8 cellular contexts compared by ENCODE assay signal in the genomic region with DNA sequence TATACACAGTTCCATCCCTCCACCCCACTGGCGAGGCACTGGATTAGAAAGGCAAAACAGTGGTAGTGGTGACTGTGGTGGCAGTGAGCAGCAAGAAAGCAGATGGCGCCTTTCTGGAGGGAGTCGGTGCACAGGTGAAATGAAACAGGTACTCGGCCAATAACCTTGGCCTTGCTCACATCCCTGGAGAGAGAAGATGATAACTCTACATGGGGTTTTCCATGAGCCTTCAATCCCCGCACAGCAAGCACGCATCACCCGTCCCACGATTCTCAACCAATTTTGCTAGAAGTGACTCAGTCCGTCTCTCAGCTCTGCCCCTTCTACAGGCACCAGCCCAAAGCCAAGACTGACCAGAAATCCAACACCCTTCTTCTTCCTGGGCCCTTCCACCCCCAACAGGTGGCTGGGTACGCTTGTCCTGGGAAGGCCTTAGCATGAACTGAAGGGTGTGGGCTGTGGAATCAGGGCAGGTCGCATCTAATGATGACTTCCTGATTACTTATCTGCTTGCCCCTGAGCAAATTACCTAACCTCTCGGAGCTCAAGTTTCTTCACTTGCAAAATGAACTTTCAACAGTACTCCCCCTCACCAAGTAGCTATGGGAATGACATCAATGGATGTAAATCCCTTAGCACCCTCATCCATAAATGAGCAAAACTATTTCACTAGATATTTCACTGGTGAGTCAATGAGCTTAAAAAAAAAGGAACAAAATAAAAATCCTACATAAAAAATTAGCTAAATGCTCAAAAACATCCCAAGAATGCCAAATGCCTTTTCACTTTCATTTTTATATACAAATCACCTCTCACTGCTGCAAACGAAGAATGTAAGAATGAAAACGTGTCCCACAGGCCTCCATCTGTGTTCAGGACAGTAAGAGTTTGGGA. TPM values are rescaled to one million over a fixed set of nuclear protein-coding genes. Genes with fewer than 3 reads are reported as not detected.
DNase-seq lines count a peak whose midpoint lies in the region; ATAC-seq and TF ChIP-seq lines count a peak whose summit lies in the region.

No MANE protein-coding gene starts in this region.

- H3K9me3 ChIP-seq in SJCRH30 (replicated peaks) (no peaks in the 10 kb centered on the region), neural progenitor cell (ENCODE audit: low read depth) (no peaks in the 10 kb centered on the region)

- H3K4me2 ChIP-seq in neural progenitor cell = no peak overlapping the region

- DNase-seq in GM03348 (ENCODE audit: low spot score) (peak; percentile 86), HCEC 1CT (peak; percentile 94), SJCRH30 (peak; percentile 40 to 51), dedifferentiated amniotic fluid mesenchymal stem cell (ENCODE audit: extremely low spot score) (peak; percentile 86), renal cortical epithelial cell (ENCODE audit: low read depth) (peak; percentile 78), NCI-H526 treated with DMSO at 0.1 percent for 48 hours (lab: John Stamatoyannopoulos, UW) (no peak), neural progenitor cell (ENCODE audit: low spot score) (no peak)

- H4K20me1 ChIP-seq in neural progenitor cell (ENCODE audit: low read depth) = peaks cover 66% of the 10 kb centered on the region

- no peak for ATAC-seq in HG02763 (IDR thresholded peaks at IDR 0.05; ENCODE audit: unreplicated experiment)

- H3K4me3 Mint-ChIP-seq in neural progenitor cell = no peak overlapping the region

- H3K27ac ChIP-seq in SJCRH30 (no peak overlapping the region; the same call in 1 of the 2 replicates), neural progenitor cell (no peak overlapping the region)

- no peaks in the 10 kb centered on the region for H3K9me3 Mint-ChIP-seq in neural progenitor cell

- H2AFZ ChIP-seq in neural progenitor cell (replicated peaks) = no peak overlapping the region

- no peak overlapping the region for H3K4me3 ChIP-seq in SJCRH30
- no peak overlapping the region for H3K4me3 ChIP-seq in neural progenitor cell

- no peaks in the 10 kb centered on the region for H3F3A ChIP-seq in neural progenitor cell (ENCODE audit: low read depth)

- peaks cover 2% of the 10 kb centered on the region for H3K4me1 Mint-ChIP-seq in neural progenitor cell

- H3K79me2 ChIP-seq in neural progenitor cell (ENCODE audit: low read depth) = peaks cover 99% of the 10 kb centered on the region

- no peak overlapping the region for H3K27ac Mint-ChIP-seq in neural progenitor cell

- H3K36me3 ChIP-seq in SJCRH30 (peaks cover 21% of the 10 kb centered on the region; the same call in 1 of the 2 replicates), neural progenitor cell (no peaks in the 10 kb centered on the region)

- no peaks in the 10 kb centered on the region for H3K36me3 Mint-ChIP-seq in neural progenitor cell

- TF ChIP-seq CTCF in neural progenitor cell (IDR thresholded peaks at IDR 0.05) = no peak

- H3K27me3 ChIP-seq in SJCRH30 (no peaks in the 10 kb centered on the region), neural progenitor cell (no peaks in the 10 kb centered on the region)

- peaks cover 15% of the 10 kb centered on the region for H3K4me1 ChIP-seq in SJCRH30
- H3K4me1 ChIP-seq in neural progenitor cell = no peaks in the 10 kb centered on the region

- H3K27me3 Mint-ChIP-seq in neural progenitor cell (ENCODE audit: insufficient read depth, low read depth) = no peaks in the 10 kb centered on the region

- no peak overlapping the region for H3K9ac ChIP-seq in neural progenitor cell

RNA-seq across cellular contexts. Expression of a gene that starts 18.0 kb away (rescaled TPM):
- 86.7 and 95.6 TPM in 2 replicates for total RNA-seq in SJCRH30 (2014; rRNA removed; shearing (Covaris generic))
- 68.8 and 140 TPM in 2 replicates for total RNA-seq in renal cortical epithelial cell
- 71.6 and 75.5 TPM in 2 replicates for total RNA-seq in neural progenitor cell (ENCODE audit: low replicate concordance)

Comparison
In these comparisons a context has a peak if more than half of its experiments do, and no peak if none do; other contexts are left out.
1. DNase-seq: peak in GM03348 (single experiment), HCEC 1CT (single experiment), SJCRH30 (2 of 2), dedifferentiated amniotic fluid mesenchymal stem cell (single experiment) and renal cortical epithelial cell (single experiment); none in NCI-H526 treated with DMSO at 0.1 percent for 48 hours (single experiment) and neural progenitor cell (single experiment).